8 cellular contexts compared by ENCODE assay signal in the genomic region with DNA sequence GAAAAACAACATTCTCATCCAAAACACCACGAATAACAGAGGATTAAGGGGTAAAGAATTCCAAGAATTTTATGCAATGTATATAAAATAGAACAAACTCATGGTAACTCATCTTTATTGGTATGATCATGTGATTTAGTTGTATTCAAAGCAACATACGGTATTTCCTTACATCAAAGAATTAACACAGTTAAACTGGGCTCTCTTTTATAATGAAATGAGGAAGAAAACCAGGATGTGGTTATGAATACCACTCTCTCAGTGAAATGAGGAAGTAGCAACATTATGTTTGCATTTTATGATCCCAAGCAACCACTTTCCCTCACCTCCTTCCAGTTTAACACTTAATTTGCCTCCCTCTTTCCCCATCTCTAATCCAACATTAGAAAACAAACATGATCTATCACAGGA. TPM values are rescaled to one million over a fixed set of nuclear protein-coding genes. Genes with fewer than 3 reads are reported as not detected.
DNase-seq lines count a peak whose midpoint lies in the region; ATAC-seq, FAIRE-seq and TF ChIP-seq lines count a peak whose summit lies in the region.

No MANE protein-coding gene starts in this region.

- no peak for TF ChIP-seq POLR2A in testis (IDR thresholded peaks at IDR 0.05)
- no peak for TF ChIP-seq POLR2A in thyroid gland (IDR thresholded peaks at IDR 0.05)

- DNase-seq in AG10803 (ENCODE audit: low read depth) = peak; percentile 67
- no peak for DNase-seq in GM19239 (ENCODE audit: insufficient read length, low spot score)
- no peak for DNase-seq in T-helper 17 cell
- DNase-seq in left colon = no peak
- DNase-seq in testis = no peak
- DNase-seq in thyroid gland = no peak
- no peak for DNase-seq in HK-2 (ENCODE audit: unreplicated experiment)

- H3K9me3 ChIP-seq in T-helper 17 cell (ENCODE audit: control insufficient read depth, low read length, poor library complexity, severe bottlenecking) (no peaks in the 10 kb centered on the region), testis (no peaks in the 10 kb centered on the region), thyroid gland (no peaks in the 10 kb centered on the region)

- peaks cover 5% of the 10 kb centered on the region for H3K36me3 Mint-ChIP-seq in T-helper 17 cell (ENCODE audit: low read depth)

- ATAC-seq in HG03432 (IDR thresholded peaks at IDR 0.05; ENCODE audit: unreplicated experiment) (peak; percentile 78), T-helper 17 cell (peak; percentile 88), left colon (peak; percentile 53)

- H3K4me1 ChIP-seq in testis = peaks cover under 1% of the 10 kb centered on the region
- peaks cover 0 to 7% of the 10 kb centered on the region in 2 donors for H3K4me1 ChIP-seq in thyroid gland

- TF ChIP-seq CTCF in AG10803 (conservative IDR thresholded peaks at IDR 0.05; ENCODE audit: low read length) (no peak), testis (IDR thresholded peaks at IDR 0.05) (no peak), thyroid gland (IDR thresholded peaks at IDR 0.05) (no peak)

- no peaks in the 10 kb centered on the region for H3K36me3 ChIP-seq in testis (ENCODE audit: low read depth, missing control alignments)
- peaks cover 0 to 7% of the 10 kb centered on the region in 2 donors for H3K36me3 ChIP-seq in thyroid gland

- peak overlapping the region; percentile 77 for H3K4me3 Mint-ChIP-seq in T-helper 17 cell

- FAIRE-seq in GM19239 (lab: Jason Lieb, UNC) = peak; percentile 68

- H3K27ac ChIP-seq in testis (peak overlapping the region in 1 of 2 donors; percentile 1), thyroid gland (no peak overlapping the region)

- 72 to 85% methylated on average over 2 of the region's 2 CpGs for whole genome bisulfite sequencing in testis, 2 donors
- WGBS in thyroid gland, 2 donors = 65 to 74% methylated on average over 2 of the region's 2 CpGs

- no peak overlapping the region for H3K4me3 ChIP-seq in AG10803 (ENCODE audit: low read length)
- H3K4me3 ChIP-seq in testis = no peak overlapping the region
- no peak overlapping the region for H3K4me3 ChIP-seq in thyroid gland (replicated peaks in 1 of 3)

- H3K27me3 ChIP-seq in testis (no peaks in the 10 kb centered on the region), thyroid gland (no peaks in the 10 kb centered on the region)

- peaks cover 33% of the 10 kb centered on the region for H3K4me1 Mint-ChIP-seq in T-helper 17 cell

- no peaks in the 10 kb centered on the region for H3K27me3 Mint-ChIP-seq in T-helper 17 cell

- intact Hi-C loops in left colon (cut with DNase I, micrococcal nuclease) = no loop called here
- intact Hi-C loops in testis (cut with DNase I; ENCODE audit: low total_unique reads) = no loop called here
- intact Hi-C loops in thyroid gland (cut with DNase I) = no loop called here

- peak overlapping the region; percentile 91 for H3K27ac Mint-ChIP-seq in T-helper 17 cell

RNA-seq across cellular contexts. Expression of gene SPTLC2, which starts 22.9 kb away (rescaled TPM):
- total RNA-seq in T-helper 17 cell (10 to 100 TPM; 22.0 to 22.3 TPM), left colon (10 to 100 TPM; 59.8 to 72.3 TPM), testis (10 to 100 TPM; 21.5 to 24.5 TPM), thyroid gland (10 to 100 TPM; 25.6 to 32.2 (median 29.0) TPM)
- 11.1 TPM for polyA plus RNA-seq in testis (ENCODE audit: insufficient read depth, low read depth, low replicate concordance)
